ENCODE assay signal across 31 cellular contexts in genomic region chr2:63530880-63531279, GRCh38.
"Had no signal": no experiment of that assay in that cellular context is flagged by ENCODE, and none has a peak within 500 bp of the region (broad histone marks: within the 10 kb centered on the region; RNA-seq: fewer than 3 reads in every experiment).

No MANE protein-coding gene starts in this region.

- H3K27me3 ChIP-seq: ascending aorta, breast epithelium, cardiac muscle cell, dorsolateral prefrontal cortex, esophagus muscularis mucosa, foreskin keratinocyte, gastrocnemius medialis, heart left ventricle had no signal

- H3K4me1 ChIP-seq: ascending aorta, breast epithelium, esophagus muscularis mucosa, foreskin keratinocyte, gastrocnemius medialis, heart left ventricle had no signal

- H3K27ac ChIP-seq: ascending aorta, breast epithelium, cardiac muscle cell, coronary artery, dorsolateral prefrontal cortex, esophagus muscularis mucosa, foreskin keratinocyte, gastrocnemius medialis, heart left ventricle had no signal

- H3K27me3 Mint-ChIP-seq: activated CD4-positive, alpha-beta memory T cell treated with anti-CD3 and anti-CD28 coated beads, Interleukin-2, amount 10 ng/mL, durations not matched to agents 7 days and 5 days; activated CD4-positive, alpha-beta T cell treated with anti-CD3 and anti-CD28 coated beads for 36 hours; activated CD4-positive, alpha-beta T cell treated with anti-CD3 and anti-CD28 coated beads, Interleukin-2, amount 10 ng/mL, durations not matched to agents 24 days and 14 days; activated naive CD4-positive, alpha-beta T cell treated with anti-CD3 and anti-CD28 coated beads, Interleukin-2, amount 10 ng/mL, durations not matched to agents 7 days and 5 days; activated naive CD8-positive, alpha-beta T cell treated with anti-CD3 and anti-CD28 coated beads, Interleukin-2, amount 10 ng/mL, durations not matched to agents 7 days and 5 days; activated T-cell treated with anti-CD3 and anti-CD28 coated beads, Interleukin-2, amount 50 U/mL, for 24 hours; dendritic cell treated with granulocyte-macrophage colony-stimulating factor and Interleukin-4, amounts not matched to agents 40 ng/mL and 50 ng/mL, for 4 days had no signal

- H3K36me3 Mint-ChIP-seq: activated naive CD4-positive, alpha-beta T cell treated with anti-CD3 and anti-CD28 coated beads, Interleukin-2, amount 10 ng/mL, durations not matched to agents 7 days and 5 days had no signal

- H3K4me3 Mint-ChIP-seq: activated CD4-positive, alpha-beta memory T cell treated with anti-CD3 and anti-CD28 coated beads, Interleukin-2, amount 10 ng/mL, durations not matched to agents 7 days and 5 days; activated CD4-positive, alpha-beta T cell treated with anti-CD3 and anti-CD28 coated beads for 36 hours; activated CD4-positive, alpha-beta T cell treated with anti-CD3 and anti-CD28 coated beads, Interleukin-2, amount 10 ng/mL, durations not matched to agents 24 days and 14 days; activated naive CD4-positive, alpha-beta T cell treated with anti-CD3 and anti-CD28 coated beads, Interleukin-2, amount 10 ng/mL, durations not matched to agents 7 days and 5 days; activated naive CD8-positive, alpha-beta T cell treated with anti-CD3 and anti-CD28 coated beads, Interleukin-2, amount 10 ng/mL, durations not matched to agents 7 days and 5 days; activated T-cell treated with anti-CD3 and anti-CD28 coated beads, Interleukin-2, amount 50 U/mL, for 24 hours; activated T-cell treated with anti-CD3 and anti-CD28 coated beads, Interleukin-2, amount 50 U/mL, for 72 hours; brain; dendritic cell treated with granulocyte-macrophage colony-stimulating factor and Interleukin-4, amounts not matched to agents 40 ng/mL and 50 ng/mL, for 4 days; endodermal cell had no signal

- H3K36me3 ChIP-seq: ascending aorta, breast epithelium, cardiac muscle cell, esophagus muscularis mucosa, gastrocnemius medialis, heart left ventricle had no signal

- ATAC-seq: activated CD4-positive, alpha-beta T cell treated with anti-CD3 and anti-CD28 coated beads for 36 hours; activated naive CD4-positive, alpha-beta T cell treated with anti-CD3 and anti-CD28 coated beads, Interleukin-2, amount 50 U/mL, for 72 hours; activated T-cell treated with anti-CD3 and anti-CD28 coated beads, Interleukin-2, amount 50 U/mL, for 72 hours; foreskin keratinocyte; gastrocnemius medialis; heart left ventricle had no signal

- H3K27ac Mint-ChIP-seq: activated CD4-positive, alpha-beta memory T cell treated with anti-CD3 and anti-CD28 coated beads, Interleukin-2, amount 10 ng/mL, durations not matched to agents 7 days and 5 days; activated CD4-positive, alpha-beta T cell treated with anti-CD3 and anti-CD28 coated beads for 36 hours; activated CD4-positive, alpha-beta T cell treated with anti-CD3 and anti-CD28 coated beads, Interleukin-2, amount 10 ng/mL, durations not matched to agents 24 days and 14 days; activated naive CD4-positive, alpha-beta T cell treated with anti-CD3 and anti-CD28 coated beads, Interleukin-2, amount 50 U/mL, for 72 hours; activated naive CD8-positive, alpha-beta T cell treated with anti-CD3 and anti-CD28 coated beads, Interleukin-2, amount 10 ng/mL, durations not matched to agents 7 days and 5 days; activated T-cell treated with anti-CD3 and anti-CD28 coated beads, Interleukin-2, amount 50 U/mL, for 24 hours; activated T-cell treated with anti-CD3 and anti-CD28 coated beads, Interleukin-2, amount 50 U/mL, for 72 hours; brain; dendritic cell treated with granulocyte-macrophage colony-stimulating factor and Interleukin-4, amounts not matched to agents 40 ng/mL and 50 ng/mL, for 4 days; endodermal cell had no signal

- DNase-seq: activated CD4-positive, alpha-beta memory T cell treated with anti-CD3 and anti-CD28 coated beads, Interleukin-2, amount 10 ng/mL, durations not matched to agents 7 days and 5 days; activated CD4-positive, alpha-beta T cell treated with anti-CD3 and anti-CD28 coated beads for 36 hours; activated CD4-positive, alpha-beta T cell treated with anti-CD3 and anti-CD28 coated beads, Interleukin-2, amount 10 ng/mL, durations not matched to agents 24 days and 14 days; activated CD4-positive, CD25-positive, alpha-beta regulatory T cell; activated CD4-positive, CD25-positive, alpha-beta regulatory T cell treated with anti-CD3 and anti-CD28 coated beads, Interleukin-2, amount 50 U/mL, for 72 hours; activated CD8-positive, alpha-beta memory T cell treated with anti-CD3 and anti-CD28 coated beads, Interleukin-2, amount 50 U/mL, for 48 hours; activated gamma-delta T cell; activated naive CD4-positive, alpha-beta T cell; activated naive CD4-positive, alpha-beta T cell treated with anti-CD3 and anti-CD28 coated beads, Interleukin-2, amount 10 ng/mL, durations not matched to agents 7 days and 5 days; activated naive CD8-positive, alpha-beta T cell treated with anti-CD3 and anti-CD28 coated beads, Interleukin-2, amount 10 ng/mL, durations not matched to agents 7 days and 5 days; activated T-cell treated with anti-CD3 and anti-CD28 coated beads for 4 hours; activated T-cell treated with anti-CD3 and anti-CD28 coated beads, Interleukin-2, amount 50 U/mL, for 24 hours; activated T-cell treated with anti-CD3 and anti-CD28 coated beads, Interleukin-2, amount 50 U/mL, for 72 hours; central memory CD4-positive, alpha-beta T cell; cerebellar nuclear complex; effector memory CD4-positive, alpha-beta T cell; endodermal cell; foreskin keratinocyte; gastrocnemius medialis; glutamatergic neuron; heart left ventricle; T-helper 2 cell had no signal

- H3K9me3 ChIP-seq: esophagus muscularis mucosa, gastrocnemius medialis had no signal

- H3K4me3 ChIP-seq: ascending aorta, breast epithelium, cardiac muscle cell, coronary artery, dorsolateral prefrontal cortex, esophagus muscularis mucosa, gastrocnemius medialis, heart left ventricle had no signal

- H3K4me1 Mint-ChIP-seq: activated CD4-positive, alpha-beta memory T cell treated with anti-CD3 and anti-CD28 coated beads, Interleukin-2, amount 10 ng/mL, durations not matched to agents 7 days and 5 days; activated CD4-positive, alpha-beta T cell treated with anti-CD3 and anti-CD28 coated beads for 36 hours; activated CD4-positive, alpha-beta T cell treated with anti-CD3 and anti-CD28 coated beads, Interleukin-2, amount 10 ng/mL, durations not matched to agents 24 days and 14 days; activated naive CD4-positive, alpha-beta T cell treated with anti-CD3 and anti-CD28 coated beads, Interleukin-2, amount 10 ng/mL, durations not matched to agents 7 days and 5 days; brain; endodermal cell had no signal
